Comparison of ENCODE assay signal across 18 cellular contexts in genomic region chr10:53236941-53237340, GRCh38.
A peak's percentile ranks its signal among the peaks of the same experiment; 100 is the strongest.
DNase-seq lines count a peak whose midpoint lies in the region; ATAC-seq and TF ChIP-seq lines count a peak whose summit lies in the region.
"Had no signal": no experiment of that assay in that cellular context is flagged by ENCODE, and none has a peak within 500 bp of the region (broad histone marks: within the 10 kb centered on the region; RNA-seq: fewer than 3 reads in every experiment).

No MANE protein-coding gene starts in this region.

- no peak overlapping the region for H3K9ac ChIP-seq in PC-3 (ENCODE audit: low read length)
- no peak overlapping the region for H3K9ac ChIP-seq in iPS-20b (ENCODE audit: low read depth, low read length)
- H3K9ac ChIP-seq: GM23248 had no signal

- BruUV-seq in PC-3 (replicated peaks; lab: Mats Ljungman, UMichigan): no TSS peak

- no peak overlapping the region for H3K4me3 Mint-ChIP-seq in progenitor cell of endocrine pancreas (ENCODE audit: low read depth)
- H3K4me3 Mint-ChIP-seq: CD4-positive, alpha-beta memory T cell; H9 had no signal

- H3K36me3 ChIP-seq in PC-3 (ENCODE audit: low read depth, low read length): no peaks in the 10 kb centered on the region
- no peaks in the 10 kb centered on the region for H3K36me3 ChIP-seq in iPS-20b (ENCODE audit: insufficient read depth, low read depth, low read length)

- DNase-seq in HT-29 (ENCODE audit: low spot score) (peak; percentile 8), PC-3 (peak; percentile 62), progenitor cell of endocrine pancreas (ENCODE audit: low spot score, unreplicated experiment) (no peak), Kasumi-1 (lab: John Stamatoyannopoulos, UW) (no peak)
- DNase-seq: C1 segment of cervical spinal cord; Calu3; CD4-positive, alpha-beta memory T cell; COR-L47; DMS79; EL; GDM1; GM23248; H9 had no signal

- TF ChIP-seq CTCF in PC-3 (conservative IDR thresholded peaks at IDR 0.05; ENCODE audit: low read depth, low read length) (no peak), progenitor cell of endocrine pancreas (IDR thresholded peaks at IDR 0.05; ENCODE audit: unreplicated experiment) (no peak)

- no peaks in the 10 kb centered on the region for H3K4me1 ChIP-seq in PC-3 (ENCODE audit: insufficient read depth, low read length)
- no peaks in the 10 kb centered on the region for H3K4me1 ChIP-seq in iPS-20b (ENCODE audit: insufficient read depth, low read length)

- no peaks in the 10 kb centered on the region for H4K20me1 ChIP-seq in PC-3 (ENCODE audit: low read length)

- no peaks in the 10 kb centered on the region for H3K79me2 ChIP-seq in PC-3 (ENCODE audit: low read length)

- intact Hi-C loops in PC-3 (cut with micrococcal nuclease): no loop called here

- H3K9me3 ChIP-seq in PC-3 (ENCODE audit: low read length): no peaks in the 10 kb centered on the region
- H3K9me3 ChIP-seq in iPS-20b (ENCODE audit: insufficient read depth, low read depth, low read length): no peaks in the 10 kb centered on the region

- H2AFZ ChIP-seq in PC-3 (ENCODE audit: low read length): no peak overlapping the region
- H2AFZ ChIP-seq: GM23248 had no signal

- H3K4me1 Mint-ChIP-seq in progenitor cell of endocrine pancreas (ENCODE audit: low read depth): peaks cover 12% of the 10 kb centered on the region
- H3K4me1 Mint-ChIP-seq: CD4-positive, alpha-beta memory T cell had no signal

- CTCF ChIA-PET in PC-3 (lab: Charles Lee): interaction anchor here (0.6 kb wide), 1 partner anchor 27 kb away, joined by 3 read pairs; no protein-coding TSS in a partner anchor

- H3K9me2 ChIP-seq in PC-3 (replicated peaks; ENCODE audit: low read length): no peaks in the 10 kb centered on the region

- peak; percentile 99 for ATAC-seq in PC-3
- no peak for ATAC-seq in GM19328 (IDR thresholded peaks at IDR 0.05; ENCODE audit: unreplicated experiment)
- ATAC-seq in HG03095 (IDR thresholded peaks at IDR 0.05; ENCODE audit: unreplicated experiment): no peak
- ATAC-seq: GM12878, HCT116 had no signal

- H3K27me3 Mint-ChIP-seq in progenitor cell of endocrine pancreas: no peaks in the 10 kb centered on the region
- H3K27me3 Mint-ChIP-seq: CD4-positive, alpha-beta memory T cell had no signal

- no peaks in the 10 kb centered on the region for H3F3A ChIP-seq in PC-3 (ENCODE audit: low read length, unreplicated experiment)

- POLR2A ChIA-PET in PC-3 (lab: Charles Lee; ENCODE audit: unreplicated experiment): interaction anchor here (0.6 to 0.7 kb wide), 3 partner anchors 9 to 359 kb away, joined by 3 to 5 read pairs (median 3); no protein-coding TSS in a partner anchor

- H3K4me3 ChIP-seq in PC-3 (ENCODE audit: low read length) (no peak overlapping the region), iPS-20b (ENCODE audit: low read length) (no peak overlapping the region)
- H3K4me3 ChIP-seq: GM12878, GM23248 had no signal

- peaks cover 3% of the 10 kb centered on the region for H3K9me3 Mint-ChIP-seq in progenitor cell of endocrine pancreas (ENCODE audit: low read depth)

- H3K27me3 ChIP-seq in PC-3 (ENCODE audit: low read length) (no peaks in the 10 kb centered on the region), iPS-20b (ENCODE audit: insufficient read depth, low read length) (no peaks in the 10 kb centered on the region)

- no peak overlapping the region for H3K4me2 ChIP-seq in PC-3 (ENCODE audit: low read length)

- H3K27ac ChIP-seq in PC-3 (ENCODE audit: low read length) (no peak overlapping the region), iPS-20b (ENCODE audit: low read length) (peak overlapping the region; percentile 37)
- H3K27ac ChIP-seq: GM23248 had no signal

- peak overlapping the region; percentile 64 for H3K27ac Mint-ChIP-seq in progenitor cell of endocrine pancreas
- H3K27ac Mint-ChIP-seq: CD4-positive, alpha-beta memory T cell had no signal

- H3K36me3 Mint-ChIP-seq in progenitor cell of endocrine pancreas (ENCODE audit: insufficient read depth): no peaks in the 10 kb centered on the region
- H3K36me3 Mint-ChIP-seq: CD4-positive, alpha-beta memory T cell had no signal

Comparison
In these comparisons a context has a peak if more than half of its experiments do, and no peak if none do; other contexts are left out.
1. DNase-seq: peak in HT-29 (single experiment) and PC-3 (single experiment); none in progenitor cell of endocrine pancreas (single experiment) and Kasumi-1 (0 of 2).